8 cellular contexts compared by ENCODE assay signal in genomic region chr14:63543000-63543825, GRCh38. TPM values are rescaled to one million over a fixed set of nuclear protein-coding genes. Genes with fewer than 3 reads are reported as not detected.
A peak's percentile ranks its signal among the peaks of the same experiment; 100 is the strongest.
DNase-seq lines count a peak whose midpoint lies in the region; ATAC-seq and TF ChIP-seq lines count a peak whose summit lies in the region.

Gene PPP2R5E, minus strand, starts transcription at chr14:63543377. Its CDS starts 3,692 bp downstream, at chr14:63539685.

- H3K27ac Mint-ChIP-seq in activated T-helper 2 cell treated with anti-CD3 and anti-CD28 coated beads, Interferon-gamma antibody, Interleukin-2, Interleukin-4, amounts not matched to agents 10 μg/mL and 5 μg/mL and 100 μg/mL, durations not matched to agents 14 hours and 24 hours and 36 hours, result peak within 1 kb of the TSS; percentile 95
- peak within 1 kb of the TSS; percentile 91 to 99 (median 94) for H3K27ac Mint-ChIP-seq in naive thymus-derived CD8-positive, alpha-beta T cell

- peak; percentile 96 for ATAC-seq in RWPE2 (ENCODE audit: low read depth)
- peak; percentile 92 to 96 for ATAC-seq in naive thymus-derived CD8-positive, alpha-beta T cell

- peak within 1 kb of the TSS; percentile 92 for H3K4me3 Mint-ChIP-seq in activated T-helper 2 cell treated with anti-CD3 and anti-CD28 coated beads, Interferon-gamma antibody, Interleukin-2, Interleukin-4, amounts not matched to agents 10 μg/mL and 5 μg/mL and 100 μg/mL, durations not matched to agents 14 hours and 24 hours and 36 hours (ENCODE audit: low read depth)
- H3K4me3 Mint-ChIP-seq in naive thymus-derived CD8-positive, alpha-beta T cell, result peak within 1 kb of the TSS; percentile 92 to 99 (median 96)

- peaks cover 24% of the 10 kb centered on the region for H3K36me3 ChIP-seq in RWPE2 (ENCODE audit: low read depth)

- H3K27me3 Mint-ChIP-seq in activated T-helper 2 cell treated with anti-CD3 and anti-CD28 coated beads, Interferon-gamma antibody, Interleukin-2, Interleukin-4, amounts not matched to agents 10 μg/mL and 5 μg/mL and 100 μg/mL, durations not matched to agents 14 hours and 24 hours and 36 hours (ENCODE audit: low read depth), result peaks cover 1% of the 10 kb centered on the region
- no peaks in the 10 kb centered on the region for H3K27me3 Mint-ChIP-seq in naive thymus-derived CD8-positive, alpha-beta T cell

- peaks cover 17% of the 10 kb centered on the region for H3K36me3 Mint-ChIP-seq in activated T-helper 2 cell treated with anti-CD3 and anti-CD28 coated beads, Interferon-gamma antibody, Interleukin-2, Interleukin-4, amounts not matched to agents 10 μg/mL and 5 μg/mL and 100 μg/mL, durations not matched to agents 14 hours and 24 hours and 36 hours (ENCODE audit: low read depth)
- H3K36me3 Mint-ChIP-seq in naive thymus-derived CD8-positive, alpha-beta T cell, result peaks cover 8 to 19% (median 8%) of the 10 kb centered on the region in 3 donors

- H3K9me3 Mint-ChIP-seq in activated T-helper 2 cell treated with anti-CD3 and anti-CD28 coated beads, Interferon-gamma antibody, Interleukin-2, Interleukin-4, amounts not matched to agents 10 μg/mL and 5 μg/mL and 100 μg/mL, durations not matched to agents 14 hours and 24 hours and 36 hours, result no peaks in the 10 kb centered on the region
- no peaks in the 10 kb centered on the region for H3K9me3 Mint-ChIP-seq in naive thymus-derived CD8-positive, alpha-beta T cell

- POLR2A ChIA-PET in naive thymus-derived CD8-positive, alpha-beta T cell (lab: Charles Lee), result interaction anchor here (0.5 to 3.4 kb wide), 14 partner anchors 8 to 1559 kb away, joined by 3 to 36 read pairs (median 3); partner anchors contain the start of genes MAX, SGPP1 and WDR89

- DNase-seq in EH (ENCODE audit: low read depth) (peak; percentile 99), H4 (ENCODE audit: low spot score) (peak; percentile 98), LoVo (ENCODE audit: low spot score) (peak; percentile 98), RWPE2 (ENCODE audit: low spot score) (peak; percentile 100), fibroblast of mammary gland (ENCODE audit: low read depth) (peak; percentile 98)
- peak; percentile 98 for DNase-seq in activated T-helper 2 cell treated with anti-CD3 and anti-CD28 coated beads, Interferon-gamma antibody, Interleukin-2, Interleukin-4, amounts not matched to agents 10 μg/mL and 5 μg/mL and 100 μg/mL, durations not matched to agents 14 hours and 24 hours and 36 hours (ENCODE audit: low spot score)
- DNase-seq in naive thymus-derived CD8-positive, alpha-beta T cell, result peak; percentile 87 to 99 (median 98)
- DNase-seq in stimulated activated naive CD4-positive, alpha-beta T cell (lab: John Stamatoyannopoulos, UW), result peak; percentile 95 to 97 (median 96)

- no peaks in the 10 kb centered on the region for H3K9me3 ChIP-seq in RWPE2 (ENCODE audit: severe bottlenecking)

- H3K4me3 ChIP-seq in RWPE2 (ENCODE audit: severe bottlenecking) (peak within 1 kb of the TSS; percentile 88), fibroblast of mammary gland (ENCODE audit: control insufficient read depth, low read depth, low read length) (peak within 1 kb of the TSS; percentile 85)

- TF ChIP-seq CTCF in RWPE2 (IDR thresholded peaks at IDR 0.05; ENCODE audit: poor library complexity, severe bottlenecking) (no peak), fibroblast of mammary gland (conservative IDR thresholded peaks at IDR 0.05; ENCODE audit: control insufficient read depth, insufficient read depth, low read depth, low read length) (no peak)

- peaks cover 11% of the 10 kb centered on the region for H3K4me1 ChIP-seq in RWPE2 (ENCODE audit: insufficient read depth, poor library complexity, severe bottlenecking)

- peaks cover 27% of the 10 kb centered on the region for H3K4me1 Mint-ChIP-seq in activated T-helper 2 cell treated with anti-CD3 and anti-CD28 coated beads, Interferon-gamma antibody, Interleukin-2, Interleukin-4, amounts not matched to agents 10 μg/mL and 5 μg/mL and 100 μg/mL, durations not matched to agents 14 hours and 24 hours and 36 hours (ENCODE audit: low read depth)
- peaks cover 13 to 48% (median 38%) of the 10 kb centered on the region in 4 donors for H3K4me1 Mint-ChIP-seq in naive thymus-derived CD8-positive, alpha-beta T cell

- intact Hi-C loops in activated T-helper 2 cell treated with anti-CD3 and anti-CD28 coated beads, Interferon-gamma antibody, Interleukin-2, Interleukin-4, amounts not matched to agents 10 μg/mL and 5 μg/mL and 100 μg/mL, durations not matched to agents 14 hours and 24 hours and 36 hours (cut with micrococcal nuclease), result loop anchor here (1.0 to 10.0 kb wide), 6 partner anchors 64 to 312 kb away; partner anchors contain the start of genes SGPP1, SYNE2 and WDR89

- peak within 1 kb of the TSS; percentile 71 for H3K27ac ChIP-seq in RWPE2 (ENCODE audit: poor library complexity, severe bottlenecking)

- no peaks in the 10 kb centered on the region for H3K27me3 ChIP-seq in RWPE2 (ENCODE audit: insufficient read depth, poor library complexity, severe bottlenecking)

RNA-seq across cellular contexts. Expression of gene PPP2R5E, which starts in this region (rescaled TPM):
- total RNA-seq in H4 (2014; rRNA removed; shearing (Covaris generic)), result 15.7 and 16.7 TPM in 2 replicates
- total RNA-seq in activated T-helper 2 cell treated with anti-CD3 and anti-CD28 coated beads, Interferon-gamma antibody, Interleukin-2, Interleukin-4, amounts not matched to agents 10 μg/mL and 5 μg/mL and 100 μg/mL, durations not matched to agents 14 hours and 24 hours and 36 hours, result 44.1 and 47.6 TPM in 2 replicates
- total RNA-seq in naive thymus-derived CD8-positive, alpha-beta T cell, result 10 to 100 TPM; 37.5 to 39.5 TPM
- 10 to 100 TPM; 32.3 to 33.3 (median 32.8) TPM for polyA plus RNA-seq in naive thymus-derived CD8-positive, alpha-beta T cell

Comparison
In these comparisons a context has a peak if more than half of its experiments do, and no peak if none do; other contexts are left out.
1. Peak in every context shown above with its lines: DNase-seq, ATAC-seq, H3K4me3 ChIP-seq and H3K27ac ChIP-seq.